1 cellular context compared by ENCODE assay signal in the genomic region with DNA sequence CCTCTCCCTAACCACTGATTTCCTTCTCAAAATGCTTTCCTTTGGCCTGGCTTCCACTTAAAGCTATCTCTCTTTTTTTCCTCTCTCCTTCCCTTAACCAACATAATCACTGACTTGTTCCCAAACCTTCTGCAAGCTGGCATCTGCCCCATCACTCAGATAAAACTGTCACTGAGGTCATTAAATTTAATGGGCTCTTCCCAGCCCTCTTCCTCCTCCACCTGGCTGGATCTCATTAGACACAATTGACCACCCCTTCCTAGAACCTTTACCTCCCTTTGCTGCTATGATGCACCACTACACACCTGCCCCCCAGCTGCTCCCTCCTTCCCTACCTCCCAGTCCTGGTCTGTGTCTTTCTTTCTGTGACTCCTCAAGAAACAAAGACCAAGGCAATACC.
TF ChIP-seq lines count a peak whose summit lies in the region.

No MANE protein-coding gene starts in this region.

TF ChIP-seq in HCT116, 20 proteins besides CTCF, POLR2A, EP300 and RAD21 (continued from another document):
- TF ChIP-seq, protein P1, sequence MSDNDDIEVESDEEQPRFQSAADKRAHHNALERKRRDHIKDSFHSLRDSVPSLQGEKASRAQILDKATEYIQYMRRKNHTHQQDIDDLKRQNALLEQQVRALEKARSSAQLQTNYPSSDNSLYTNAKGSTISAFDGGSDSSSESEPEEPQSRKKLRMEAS (IDR thresholded peaks at IDR 0.05), result no peak
- TF ChIP-seq ZFX (IDR thresholded peaks at IDR 0.05), result no peak
- no peak for TF ChIP-seq EGR1 (IDR thresholded peaks at IDR 0.05; ENCODE audit: low read depth)
- no peak for TF ChIP-seq YY1 (IDR thresholded peaks at IDR 0.05; ENCODE audit: extremely low read depth, insufficient replicate concordance, low read depth, low read length)
- TF ChIP-seq JUND (IDR thresholded peaks at IDR 0.05), result no peak
- TF ChIP-seq SP1 (IDR thresholded peaks at IDR 0.05; ENCODE audit: low read depth), result no peak
- TF ChIP-seq EZH2 (IDR thresholded peaks at IDR 0.05), result no peak
- TF ChIP-seq CEBPB (IDR thresholded peaks at IDR 0.05; ENCODE audit: low read depth), result no peak
- no peak for TF ChIP-seq SRF (IDR thresholded peaks at IDR 0.05; ENCODE audit: low read depth)
